In genomic region chr17:4899341-4900230, GRCh38 we compare ENCODE assay signal across 9 cellular contexts. TPM values are rescaled to one million over a fixed set of nuclear protein-coding genes. Genes with fewer than 3 reads are reported as not detected.
A peak's percentile ranks its signal among the peaks of the same experiment; 100 is the strongest.
DNase-seq lines count a peak whose midpoint lies in the region; ATAC-seq, FAIRE-seq and TF ChIP-seq lines count a peak whose summit lies in the region.
"Had no signal": no experiment of that assay in that cellular context is flagged by ENCODE, and none has a peak within 500 bp of the region (broad histone marks: within the 10 kb centered on the region; RNA-seq: fewer than 3 reads in every experiment).

Gene C17orf107, plus strand, starts transcription at chr17:4899536. Its CDS starts 227 bp downstream, at chr17:4899763.

- TF ChIP-seq CTCF in sigmoid colon (IDR thresholded peaks at IDR 0.05), result no peak

- DNase-seq in NCI-H2081 (lab: John Stamatoyannopoulos, UW) (peak; percentile 38 to 41), NCI-H2081 treated with DMSO at 0.1 percent for 48 hours (lab: John Stamatoyannopoulos, UW) (no peak), T follicular helper cell (ENCODE audit: low read depth) (peak; percentile 96), amygdala (lab: John Stamatoyannopoulos, UW) (peak in 35 of 56 donors; percentile 9 to 78 (median 53)), hepatic stellate cell (ENCODE audit: low spot score) (peak; percentile 71), sigmoid colon (peak; percentile 90), urothelium cell line (ENCODE audit: low spot score) (no peak)

- TF ChIP-seq EP300 in sigmoid colon (IDR thresholded peaks at IDR 0.05), result no peak

- peaks cover 21 to 28% (median 23%) of the 10 kb centered on the region in 4 donors for H3K36me3 ChIP-seq in sigmoid colon

- intact Hi-C loops in sigmoid colon (cut with DNase I), result no loop called here

- ATAC-seq in GM21786 (IDR thresholded peaks at IDR 0.05; ENCODE audit: unreplicated experiment), result no peak

- TF ChIP-seq POLR2A in sigmoid colon (IDR thresholded peaks at IDR 0.05), result no peak

- peak within 1 kb of the TSS in 1 of 4 donors; percentile 23 for H3K27ac ChIP-seq in sigmoid colon

- H3K27me3 ChIP-seq in sigmoid colon, result peaks cover 28 to 68% (median 36%) of the 10 kb centered on the region in 3 donors

- 10 to 11% methylated on average over 60 of the region's 60 CpGs for WGBS in sigmoid colon, 2 donors

- peak within 1 kb of the TSS; percentile 21 to 50 (median 40) for H3K4me3 ChIP-seq in sigmoid colon

- H3K9me3 ChIP-seq in sigmoid colon, result no peaks in the 10 kb centered on the region

- no peak for FAIRE-seq in urothelium cell line (lab: Jason Lieb, UNC)
- FAIRE-seq: islet of Langerhans had no signal

- H3K4me1 ChIP-seq in sigmoid colon, result peaks cover 0 to 34% (median 19%) of the 10 kb centered on the region in 4 donors

RNA-seq across cellular contexts. Expression of gene C17orf107, which starts in this region (rescaled TPM):
- 1 to 10 TPM in 1 of 4 donors, under 1 TPM in 3; 0.68 to 2.8 (median 0.85) TPM for total RNA-seq in sigmoid colon
- 1 to 10 TPM in 1 of 3 donors, under 1 TPM in 2; under 0.01 to 1.7 (median 0.69) TPM for polyA plus RNA-seq in sigmoid colon

Comparison
In these comparisons a context has a peak if more than half of its experiments do, and no peak if none do; other contexts are left out.
1. DNase-seq: peak in NCI-H2081 (2 of 2), T follicular helper cell (single experiment), amygdala (35 of 56), hepatic stellate cell (single experiment) and sigmoid colon (single experiment); none in NCI-H2081 treated with DMSO at 0.1 percent for 48 hours (single experiment) and urothelium cell line (single experiment).